1 cellular context compared by ENCODE assay signal in genomic region chr10:79137826-79138225, GRCh38.
TF ChIP-seq lines count a peak whose summit lies in the region.

No MANE protein-coding gene starts in this region.

TF ChIP-seq in H1, 55 proteins besides CTCF, POLR2A, EP300 and RAD21 (continued from another document):
- TF ChIP-seq, protein P1, sequence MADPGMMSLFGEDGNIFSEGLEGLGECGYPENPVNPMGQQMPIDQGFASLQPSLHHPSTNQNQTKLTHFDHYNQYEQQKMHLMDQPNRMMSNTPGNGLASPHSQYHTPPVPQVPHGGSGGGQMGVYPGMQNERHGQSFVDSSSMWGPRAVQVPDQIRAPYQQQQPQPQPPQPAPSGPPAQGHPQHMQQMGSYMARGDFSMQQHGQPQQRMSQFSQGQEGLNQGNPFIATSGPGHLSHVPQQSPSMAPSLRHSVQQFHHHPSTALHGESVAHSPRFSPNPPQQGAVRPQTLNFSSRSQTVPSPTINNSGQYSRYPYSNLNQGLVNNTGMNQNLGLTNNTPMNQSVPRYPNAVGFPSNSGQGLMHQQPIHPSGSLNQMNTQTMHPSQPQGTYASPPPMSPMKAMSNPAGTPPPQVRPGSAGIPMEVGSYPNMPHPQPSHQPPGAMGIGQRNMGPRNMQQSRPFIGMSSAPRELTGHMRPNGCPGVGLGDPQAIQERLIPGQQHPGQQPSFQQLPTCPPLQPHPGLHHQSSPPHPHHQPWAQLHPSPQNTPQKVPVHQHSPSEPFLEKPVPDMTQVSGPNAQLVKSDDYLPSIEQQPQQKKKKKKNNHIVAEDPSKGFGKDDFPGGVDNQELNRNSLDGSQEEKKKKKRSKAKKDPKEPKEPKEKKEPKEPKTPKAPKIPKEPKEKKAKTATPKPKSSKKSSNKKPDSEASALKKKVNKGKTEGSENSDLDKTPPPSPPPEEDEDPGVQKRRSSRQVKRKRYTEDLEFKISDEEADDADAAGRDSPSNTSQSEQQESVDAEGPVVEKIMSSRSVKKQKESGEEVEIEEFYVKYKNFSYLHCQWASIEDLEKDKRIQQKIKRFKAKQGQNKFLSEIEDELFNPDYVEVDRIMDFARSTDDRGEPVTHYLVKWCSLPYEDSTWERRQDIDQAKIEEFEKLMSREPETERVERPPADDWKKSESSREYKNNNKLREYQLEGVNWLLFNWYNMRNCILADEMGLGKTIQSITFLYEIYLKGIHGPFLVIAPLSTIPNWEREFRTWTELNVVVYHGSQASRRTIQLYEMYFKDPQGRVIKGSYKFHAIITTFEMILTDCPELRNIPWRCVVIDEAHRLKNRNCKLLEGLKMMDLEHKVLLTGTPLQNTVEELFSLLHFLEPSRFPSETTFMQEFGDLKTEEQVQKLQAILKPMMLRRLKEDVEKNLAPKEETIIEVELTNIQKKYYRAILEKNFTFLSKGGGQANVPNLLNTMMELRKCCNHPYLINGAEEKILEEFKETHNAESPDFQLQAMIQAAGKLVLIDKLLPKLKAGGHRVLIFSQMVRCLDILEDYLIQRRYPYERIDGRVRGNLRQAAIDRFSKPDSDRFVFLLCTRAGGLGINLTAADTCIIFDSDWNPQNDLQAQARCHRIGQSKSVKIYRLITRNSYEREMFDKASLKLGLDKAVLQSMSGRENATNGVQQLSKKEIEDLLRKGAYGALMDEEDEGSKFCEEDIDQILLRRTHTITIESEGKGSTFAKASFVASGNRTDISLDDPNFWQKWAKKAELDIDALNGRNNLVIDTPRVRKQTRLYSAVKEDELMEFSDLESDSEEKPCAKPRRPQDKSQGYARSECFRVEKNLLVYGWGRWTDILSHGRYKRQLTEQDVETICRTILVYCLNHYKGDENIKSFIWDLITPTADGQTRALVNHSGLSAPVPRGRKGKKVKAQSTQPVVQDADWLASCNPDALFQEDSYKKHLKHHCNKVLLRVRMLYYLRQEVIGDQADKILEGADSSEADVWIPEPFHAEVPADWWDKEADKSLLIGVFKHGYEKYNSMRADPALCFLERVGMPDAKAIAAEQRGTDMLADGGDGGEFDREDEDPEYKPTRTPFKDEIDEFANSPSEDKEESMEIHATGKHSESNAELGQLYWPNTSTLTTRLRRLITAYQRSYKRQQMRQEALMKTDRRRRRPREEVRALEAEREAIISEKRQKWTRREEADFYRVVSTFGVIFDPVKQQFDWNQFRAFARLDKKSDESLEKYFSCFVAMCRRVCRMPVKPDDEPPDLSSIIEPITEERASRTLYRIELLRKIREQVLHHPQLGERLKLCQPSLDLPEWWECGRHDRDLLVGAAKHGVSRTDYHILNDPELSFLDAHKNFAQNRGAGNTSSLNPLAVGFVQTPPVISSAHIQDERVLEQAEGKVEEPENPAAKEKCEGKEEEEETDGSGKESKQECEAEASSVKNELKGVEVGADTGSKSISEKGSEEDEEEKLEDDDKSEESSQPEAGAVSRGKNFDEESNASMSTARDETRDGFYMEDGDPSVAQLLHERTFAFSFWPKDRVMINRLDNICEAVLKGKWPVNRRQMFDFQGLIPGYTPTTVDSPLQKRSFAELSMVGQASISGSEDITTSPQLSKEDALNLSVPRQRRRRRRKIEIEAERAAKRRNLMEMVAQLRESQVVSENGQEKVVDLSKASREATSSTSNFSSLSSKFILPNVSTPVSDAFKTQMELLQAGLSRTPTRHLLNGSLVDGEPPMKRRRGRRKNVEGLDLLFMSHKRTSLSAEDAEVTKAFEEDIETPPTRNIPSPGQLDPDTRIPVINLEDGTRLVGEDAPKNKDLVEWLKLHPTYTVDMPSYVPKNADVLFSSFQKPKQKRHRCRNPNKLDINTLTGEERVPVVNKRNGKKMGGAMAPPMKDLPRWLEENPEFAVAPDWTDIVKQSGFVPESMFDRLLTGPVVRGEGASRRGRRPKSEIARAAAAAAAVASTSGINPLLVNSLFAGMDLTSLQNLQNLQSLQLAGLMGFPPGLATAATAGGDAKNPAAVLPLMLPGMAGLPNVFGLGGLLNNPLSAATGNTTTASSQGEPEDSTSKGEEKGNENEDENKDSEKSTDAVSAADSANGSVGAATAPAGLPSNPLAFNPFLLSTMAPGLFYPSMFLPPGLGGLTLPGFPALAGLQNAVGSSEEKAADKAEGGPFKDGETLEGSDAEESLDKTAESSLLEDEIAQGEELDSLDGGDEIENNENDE (IDR thresholded peaks at IDR 0.05; ENCODE audit: insufficient replicate concordance, low read length), result no peak
- TF ChIP-seq GABPA (IDR thresholded peaks at IDR 0.05; ENCODE audit: borderline replicate concordance, insufficient read depth, low read length), result no peak
